Comparison of ENCODE assay signal across 20 cellular contexts in genomic region chr6:151692216-151692615, GRCh38.
A peak's percentile ranks its signal among the peaks of the same experiment; 100 is the strongest.
DNase-seq lines count a peak whose midpoint lies in the region; ATAC-seq, FAIRE-seq and TF ChIP-seq lines count a peak whose summit lies in the region.
"Had no signal": no experiment of that assay in that cellular context is flagged by ENCODE, and none has a peak within 500 bp of the region (broad histone marks: within the 10 kb centered on the region; RNA-seq: fewer than 3 reads in every experiment).

No MANE protein-coding gene starts in this region.

- no peaks in the 10 kb centered on the region for H3K36me3 Mint-ChIP-seq in CD4-positive, alpha-beta T cell (ENCODE audit: low read depth)
- H3K36me3 Mint-ChIP-seq in HFFc6 (ENCODE audit: low read depth): no peaks in the 10 kb centered on the region
- H3K36me3 Mint-ChIP-seq: activated CD8-positive, alpha-beta memory T cell treated with anti-CD3 and anti-CD28 coated beads, Interleukin-2, amount 10 ng/mL, durations not matched to agents 7 days and 5 days; IgD-negative memory B cell had no signal

- POLR2A ChIA-PET in CD4-positive, alpha-beta T cell (lab: Charles Lee): no interaction called here

- CTCF ChIA-PET in CD4-positive, alpha-beta T cell (lab: Charles Lee): no interaction called here

- H3K27me3 Mint-ChIP-seq in CD4-positive, alpha-beta T cell: no peaks in the 10 kb centered on the region
- peaks cover 3% of the 10 kb centered on the region; the same call in 1 of the 2 replicates for H3K27me3 Mint-ChIP-seq in HFFc6 (ENCODE audit: insufficient read depth)
- H3K27me3 Mint-ChIP-seq: IgD-negative memory B cell had no signal

- no peak overlapping the region for H3K27ac ChIP-seq in CD4-positive, alpha-beta T cell (ENCODE audit: low read depth, low read length)
- peak overlapping the region in 1 of 2 donors; percentile 78 for H3K27ac ChIP-seq in coronary artery
- H3K27ac ChIP-seq: HL-60 had no signal

- no peaks in the 10 kb centered on the region for H3K9me3 ChIP-seq in CD4-positive, alpha-beta T cell (ENCODE audit: control insufficient read depth, low read length)
- H3K9me3 ChIP-seq: gastrocnemius medialis, HAP-1 had no signal

- intact Hi-C loops in CD4-positive, alpha-beta T cell (cut with DNase I, micrococcal nuclease): loop anchor here in 1 of 2 experiments (5.0 kb wide), 1 partner anchor 75 kb away; no protein-coding TSS in a partner anchor

- in situ Hi-C loops in GM13976 (cut with MboI; ENCODE audit: low sequenced_read_pairs, unreplicated experiment): loop anchor here (25.0 kb wide), 1 partner anchor 420 kb away; no protein-coding TSS in a partner anchor

- DNase-seq in CD4-positive, alpha-beta T cell: no peak
- no peak for DNase-seq in HFFc6
- no peak for DNase-seq in coronary artery (ENCODE audit: low spot score)
- no peak for DNase-seq in omental fat pad (ENCODE audit: low spot score)
- no peak for DNase-seq in frontal cortex (ENCODE audit: low spot score in 2 of 2)
- DNase-seq in GM13976 (ENCODE audit: low spot score): no peak
- no peak for DNase-seq in NCI-H1436 treated with DMSO at 0.1 percent for 48 hours (lab: John Stamatoyannopoulos, UW)
- DNase-seq: activated CD8-positive, alpha-beta memory T cell treated with anti-CD3 and anti-CD28 coated beads, Interleukin-2, amount 10 ng/mL, durations not matched to agents 7 days and 5 days; activated gamma-delta T cell; gastrocnemius medialis; left cardiac atrium; NCI-H2029 treated with DMSO at 0.1 percent for 48 hours; NCI-H510A; occipital lobe; SHP77; stimulated activated CD4-positive, alpha-beta T cell treated with anti-CD3 and anti-CD28 coated beads, Interleukin-4, amount 100 ng/mL, for 1 hour; T-helper 2 cell had no signal

- H3K4me1 Mint-ChIP-seq in CD4-positive, alpha-beta T cell (ENCODE audit: low read depth): peaks cover 28% of the 10 kb centered on the region
- peaks cover 31% of the 10 kb centered on the region for H3K4me1 Mint-ChIP-seq in HFFc6 (ENCODE audit: low read depth)

- no peaks in the 10 kb centered on the region for H3K27me3 ChIP-seq in CD4-positive, alpha-beta T cell (ENCODE audit: control insufficient read depth, insufficient read depth, low read length)
- H3K27me3 ChIP-seq: gastrocnemius medialis had no signal

- peak overlapping the region; percentile 51 for H3K4me3 ChIP-seq in coronary artery
- H3K4me3 ChIP-seq: HAP-1 had no signal

- FAIRE-seq in frontal cortex (lab: Jason Lieb, UNC): no peak

- H3K27ac Mint-ChIP-seq in CD4-positive, alpha-beta T cell: peak overlapping the region; percentile 89
- H3K27ac Mint-ChIP-seq in HFFc6: no peak overlapping the region
- H3K27ac Mint-ChIP-seq: activated CD8-positive, alpha-beta memory T cell treated with anti-CD3 and anti-CD28 coated beads, Interleukin-2, amount 10 ng/mL, durations not matched to agents 7 days and 5 days had no signal

- peak overlapping the region; percentile 60 for H3K4me3 Mint-ChIP-seq in CD4-positive, alpha-beta T cell
- peak overlapping the region; percentile 12; the same call in 1 of the 2 replicates for H3K4me3 Mint-ChIP-seq in HFFc6
- H3K4me3 Mint-ChIP-seq: activated CD8-positive, alpha-beta memory T cell treated with anti-CD3 and anti-CD28 coated beads, Interleukin-2, amount 10 ng/mL, durations not matched to agents 7 days and 5 days had no signal

- no peaks in the 10 kb centered on the region for H3K9me3 Mint-ChIP-seq in CD4-positive, alpha-beta T cell
- H3K9me3 Mint-ChIP-seq in HFFc6: no peaks in the 10 kb centered on the region

- TF ChIP-seq CTCF in CD4-positive, alpha-beta T cell (IDR thresholded peaks at IDR 0.05): no peak
- TF ChIP-seq CTCF in HFFc6 (IDR thresholded peaks at IDR 0.05) (no peak), coronary artery (IDR thresholded peaks at IDR 0.05) (no peak), omental fat pad (IDR thresholded peaks at IDR 0.05) (no peak), GM13976 (IDR thresholded peaks at IDR 0.05; ENCODE audit: borderline replicate concordance, control extremely low read depth, extremely low read depth, insufficient read depth, missing control alignments) (no peak)

- no peak for ATAC-seq in CD4-positive, alpha-beta T cell (ENCODE audit: poor library complexity)
- ATAC-seq in omental fat pad (ENCODE audit: low FRiP score): peak; percentile 34
- ATAC-seq: activated CD8-positive, alpha-beta memory T cell treated with anti-CD3 and anti-CD28 coated beads, Interleukin-2, amount 10 ng/mL, durations not matched to agents 7 days and 5 days; gastrocnemius medialis had no signal
